Comparison of ENCODE assay signal across 26 cellular contexts in the genomic region with DNA sequence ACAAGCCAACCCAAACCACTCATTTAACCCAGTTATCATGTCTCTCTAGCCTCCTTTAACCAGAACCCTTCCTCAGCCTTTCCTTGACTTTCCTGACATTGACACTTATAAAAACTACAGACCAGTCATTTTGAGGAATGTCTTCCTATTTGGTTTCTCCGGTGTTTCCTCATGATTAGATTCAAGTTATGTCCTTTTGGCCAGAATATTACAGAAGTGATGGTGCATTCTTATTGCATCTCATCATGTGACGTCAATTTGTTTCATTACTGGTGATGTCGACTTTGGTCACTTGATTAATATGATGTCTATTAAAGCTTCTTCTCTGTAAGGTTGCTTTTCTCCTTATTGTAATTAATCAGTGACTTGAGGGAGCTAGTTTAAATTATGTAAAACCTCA. TPM values are rescaled to one million over a fixed set of nuclear protein-coding genes. Genes with fewer than 3 reads are reported as not detected.
DNase-seq lines count a peak whose midpoint lies in the region; ATAC-seq and TF ChIP-seq lines count a peak whose summit lies in the region.
"Had no signal": no experiment of that assay in that cellular context is flagged by ENCODE, and none has a peak within 500 bp of the region (broad histone marks: within the 10 kb centered on the region; RNA-seq: fewer than 3 reads in every experiment).

No MANE protein-coding gene starts in this region.

- no peak for ATAC-seq in CD4-positive, CD25-positive, alpha-beta regulatory T cell (ENCODE audit: low read depth in 2 of 2)
- no peak for ATAC-seq in T-cell (replicated peaks in 1 of 4)
- peak in 3 of 4 donors; percentile 14 to 53 (median 48) for ATAC-seq in right lobe of liver
- no peak for ATAC-seq in GM18867 (IDR thresholded peaks at IDR 0.05; ENCODE audit: unreplicated experiment)
- ATAC-seq: lower lobe of right lung, mucosa of descending colon, sciatic nerve had no signal

- CTCF ChIA-PET in T-cell (lab: Charles Lee), result interaction anchor here in 1 of 2 donors (0.6 to 1.2 kb wide), 6 partner anchors 13 to 57 kb away, joined by 3 to 5 read pairs (median 4); no protein-coding TSS in a partner anchor

- no peak for DNase-seq in CD4-positive, CD25-positive, alpha-beta regulatory T cell
- DNase-seq in T-cell (no peak), right lobe of liver (no peak), NCI-H82 (lab: John Stamatoyannopoulos, UW) (no peak), pons (ENCODE audit: low spot score) (no peak)
- DNase-seq: activated CD4-positive, CD25-positive, alpha-beta regulatory T cell; activated naive CD4-positive, alpha-beta T cell treated with anti-CD3 and anti-CD28 coated beads for 36 hours; anterior cingulate cortex; caudate nucleus; DMS79; Kasumi-1; lower lobe of right lung; mucosa of descending colon; NCI-H1092; NCI-H187 treated with DMSO at 0.1 percent for 48 hours; NCI-H69; posterior cingulate gyrus; SK-N-SH; T-helper 9 cell; transverse colon had no signal

- H3K4me1 ChIP-seq in BLaER1 (peaks cover 99% of the 10 kb centered on the region), right lobe of liver (no peaks in the 10 kb centered on the region)
- peaks cover 44% of the 10 kb centered on the region for H3K4me1 ChIP-seq in CD4-positive, CD25-positive, alpha-beta regulatory T cell (ENCODE audit: control insufficient read depth, insufficient read depth, low read length, poor library complexity, severe bottlenecking)
- H3K4me1 ChIP-seq: neural progenitor cell had no signal

- H3K9me3 Mint-ChIP-seq in CD4-positive, CD25-positive, alpha-beta regulatory T cell, result peaks cover 0 to 6% (median 0%) of the 10 kb centered on the region in 7 donors
- H3K9me3 Mint-ChIP-seq in T-cell, result peaks cover 0 to 12% (median 4%) of the 10 kb centered on the region in 3 donors
- H3K9me3 Mint-ChIP-seq: dendritic cell treated with granulocyte-macrophage colony-stimulating factor and Interleukin-4, amounts not matched to agents 40 ng/mL and 50 ng/mL, for 4 days had no signal

- H3K27me3 ChIP-seq in BLaER1, result no peaks in the 10 kb centered on the region
- no peaks in the 10 kb centered on the region for H3K27me3 ChIP-seq in CD4-positive, CD25-positive, alpha-beta regulatory T cell (ENCODE audit: control insufficient read depth, insufficient read depth, low read length)
- no peaks in the 10 kb centered on the region for H3K27me3 ChIP-seq in right lobe of liver
- H3K27me3 ChIP-seq: transverse colon had no signal

- peak overlapping the region in 2 of 3 donors; percentile 72 to 92 for H3K27ac Mint-ChIP-seq in CD4-positive, CD25-positive, alpha-beta regulatory T cell
- H3K27ac Mint-ChIP-seq in T-cell, result peak overlapping the region; percentile 43 to 74
- H3K27ac Mint-ChIP-seq: activated naive CD4-positive, alpha-beta T cell treated with anti-CD3 and anti-CD28 coated beads for 36 hours; dendritic cell treated with granulocyte-macrophage colony-stimulating factor and Interleukin-4, amounts not matched to agents 40 ng/mL and 50 ng/mL, for 4 days; neural progenitor cell had no signal

- H3K36me3 ChIP-seq in BLaER1 (no peaks in the 10 kb centered on the region), right lobe of liver (no peaks in the 10 kb centered on the region)
- no peaks in the 10 kb centered on the region for H3K36me3 ChIP-seq in CD4-positive, CD25-positive, alpha-beta regulatory T cell (ENCODE audit: control insufficient read depth, insufficient read depth, low read length)
- H3K36me3 ChIP-seq: lower lobe of right lung, neural progenitor cell, transverse colon had no signal

- H3K4me2 ChIP-seq in BLaER1, result peak overlapping the region; percentile 78; the same call in 1 of the 2 replicates
- H3K4me2 ChIP-seq: neural progenitor cell, SK-N-SH had no signal

- no peaks in the 10 kb centered on the region for H4K20me1 ChIP-seq in BLaER1

- H3K27ac ChIP-seq in BLaER1, result peak overlapping the region; percentile 98
- H3K27ac ChIP-seq in CD4-positive, CD25-positive, alpha-beta regulatory T cell (ENCODE audit: insufficient read depth, low read length, poor library complexity, severe bottlenecking), result no peak overlapping the region
- H3K27ac ChIP-seq in right lobe of liver, result no peak overlapping the region
- H3K27ac ChIP-seq: lower lobe of right lung, neural progenitor cell, transverse colon had no signal

- POLR2A ChIA-PET in T-cell (lab: Charles Lee), result interaction anchor here in 1 of 2 donors (0.7 kb wide), 1 partner anchor 44 kb away, joined by 8 read pairs; no protein-coding TSS in a partner anchor

- no peaks in the 10 kb centered on the region for H3K27me3 Mint-ChIP-seq in CD4-positive, CD25-positive, alpha-beta regulatory T cell
- H3K27me3 Mint-ChIP-seq in T-cell, result no peaks in the 10 kb centered on the region
- H3K27me3 Mint-ChIP-seq: dendritic cell treated with granulocyte-macrophage colony-stimulating factor and Interleukin-4, amounts not matched to agents 40 ng/mL and 50 ng/mL, for 4 days had no signal

- no peaks in the 10 kb centered on the region for H3K36me3 Mint-ChIP-seq in CD4-positive, CD25-positive, alpha-beta regulatory T cell
- H3K36me3 Mint-ChIP-seq in T-cell, result no peaks in the 10 kb centered on the region
- H3K36me3 Mint-ChIP-seq: neural progenitor cell had no signal

- intact Hi-C loops in right lobe of liver (cut with DNase I), result no loop called here

- peaks cover 27 to 89% (median 56%) of the 10 kb centered on the region in 4 donors for H3K4me1 Mint-ChIP-seq in CD4-positive, CD25-positive, alpha-beta regulatory T cell
- H3K4me1 Mint-ChIP-seq in T-cell, result peaks cover 62 to 79% (median 75%) of the 10 kb centered on the region in 3 donors

- H3K4me3 Mint-ChIP-seq in CD4-positive, CD25-positive, alpha-beta regulatory T cell, result peak overlapping the region in 1 of 4 donors; percentile 8
- H3K4me3 Mint-ChIP-seq in T-cell, result no peak overlapping the region
- H3K4me3 Mint-ChIP-seq: activated naive CD4-positive, alpha-beta T cell treated with anti-CD3 and anti-CD28 coated beads for 36 hours; dendritic cell treated with granulocyte-macrophage colony-stimulating factor and Interleukin-4, amounts not matched to agents 40 ng/mL and 50 ng/mL, for 4 days; neural progenitor cell had no signal

- no peak for TF ChIP-seq CTCF in right lobe of liver (IDR thresholded peaks at IDR 0.05)

- 41% methylated on average over 3 of the region's 3 CpGs for WGBS in right lobe of liver (ENCODE audit: insufficient coverage, low coverage, low lambda C conversion rate, missing lambda C conversion rate)

- H3K9ac ChIP-seq in BLaER1, result no peak overlapping the region
- H3K9ac ChIP-seq: neural progenitor cell, SK-N-SH had no signal

- H3K9me3 ChIP-seq in BLaER1, result no peaks in the 10 kb centered on the region
- peaks cover 0 to 2% of the 10 kb centered on the region in 2 experiments for H3K9me3 ChIP-seq in CD4-positive, CD25-positive, alpha-beta regulatory T cell (ENCODE audit: control insufficient read depth in 2 of 2, low read length in 2 of 2)
- H3K9me3 ChIP-seq in right lobe of liver, result no peaks in the 10 kb centered on the region
- H3K9me3 ChIP-seq: lower lobe of right lung, mucosa of descending colon, SK-N-SH, transverse colon had no signal

- no peak overlapping the region for H3K4me3 ChIP-seq in BLaER1
- no peak overlapping the region for H3K4me3 ChIP-seq in CD4-positive, CD25-positive, alpha-beta regulatory T cell (ENCODE audit: low read depth, low read length)
- H3K4me3 ChIP-seq in right lobe of liver, result no peak overlapping the region
- H3K4me3 ChIP-seq: lower lobe of right lung, mucosa of descending colon, neural progenitor cell, transverse colon had no signal

- TF ChIP-seq POLR2A in right lobe of liver (IDR thresholded peaks at IDR 0.05), result no peak

RNA-seq across cellular contexts. Expression of a gene that starts 6.1 kb away (rescaled TPM):
- 174 TPM for total RNA-seq in CD4-positive, CD25-positive, alpha-beta regulatory T cell
- 100 to 1,000 TPM; 207 to 251 (median 233) TPM for polyA plus RNA-seq in CD4-positive, CD25-positive, alpha-beta regulatory T cell
- 100 to 1,000 TPM; 101 to 126 (median 107) TPM for total RNA-seq in T-cell
- 1 to 10 TPM; 2.4 to 8.4 (median 5.0) TPM for total RNA-seq in right lobe of liver
- total RNA-seq: H4 had no signal

Comparison
In these comparisons a context has a peak if more than half of its experiments do, and no peak if none do; other contexts are left out.
1. ATAC-seq: peak in right lobe of liver (3 of 4); none in CD4-positive, CD25-positive, alpha-beta regulatory T cell (0 of 2), T-cell (0 of 4) and GM18867 (single experiment).
2. RNA of a gene that starts 6.1 kb away (total RNA-seq): 174 TPM in CD4-positive, CD25-positive, alpha-beta regulatory T cell (single experiment) and 101 to 126 TPM in T-cell; 2.4 to 8.4 TPM in right lobe of liver; every median in the first group is over 10 times any median in the second.